Comparison of ENCODE assay signal across 10 cellular contexts in genomic region chr6:134826889-134827737, GRCh38.
A peak's percentile ranks its signal among the peaks of the same experiment; 100 is the strongest.
DNase-seq lines count a peak whose midpoint lies in the region; ATAC-seq and TF ChIP-seq lines count a peak whose summit lies in the region.
"Had no signal": no experiment of that assay in that cellular context is flagged by ENCODE, and none has a peak within 500 bp of the region (broad histone marks: within the 10 kb centered on the region; RNA-seq: fewer than 3 reads in every experiment).

No MANE protein-coding gene starts in this region.

- TF ChIP-seq EP300 in sigmoid colon (IDR thresholded peaks at IDR 0.05): peak in 2 of 4 donors; percentile 12 to 35

- 92 to 96% methylated on average over 3 of the region's 3 CpGs for WGBS in sigmoid colon, 2 donors
- WGBS in testis, 2 donors: 89 to 99% methylated on average over 3 of the region's 3 CpGs

- in situ Hi-C loops in SK-MEL-5 (cut with HindIII; ENCODE audit: low pct_unique_long_range_greater_than_20kb, low sequenced_read_pairs) (no loop called here), ACHN (cut with HindIII; ENCODE audit: low pct_ligation_motif_present, low pct_unique_long_range_greater_than_20kb, low sequenced_read_pairs) (no loop called here)

- no peak overlapping the region for H3K4me3 ChIP-seq in GM12864 (ENCODE audit: low read depth, low read length)
- no peak overlapping the region for H3K4me3 ChIP-seq in foreskin fibroblast (ENCODE audit: low read depth in 1 of 2, low read length in 2 of 2)
- H3K4me3 ChIP-seq in sigmoid colon: no peak overlapping the region
- H3K4me3 ChIP-seq in testis: no peak overlapping the region
- H3K4me3 ChIP-seq: vagina had no signal

- no peak for TF ChIP-seq POLR2A in sigmoid colon (IDR thresholded peaks at IDR 0.05)
- no peak for TF ChIP-seq POLR2A in testis (IDR thresholded peaks at IDR 0.05)

- intact Hi-C loops in sigmoid colon (cut with DNase I): no loop called here
- intact Hi-C loops in testis (cut with DNase I; ENCODE audit: low total_unique reads): no loop called here

- TF ChIP-seq CTCF in GM12864 (IDR thresholded peaks at IDR 0.05; ENCODE audit: low read depth, low read length, missing control alignments) (no peak), foreskin fibroblast (IDR thresholded peaks at IDR 0.05; ENCODE audit: low read depth, low read length) (no peak), sigmoid colon (IDR thresholded peaks at IDR 0.05) (peak in 1 of 4 experiments; percentile 7), testis (IDR thresholded peaks at IDR 0.05) (no peak)

- DNase-seq in GM12864 (ENCODE audit: low read depth): peak; percentile 24
- DNase-seq in SK-MEL-5 (ENCODE audit: low read depth, low spot score): peak; percentile 88
- DNase-seq in foreskin fibroblast: peak; percentile 78 to 95
- peak; percentile 89 for DNase-seq in sigmoid colon
- DNase-seq in testis: no peak
- no peak for DNase-seq in ACHN
- DNase-seq in NOMO-1 treated with dmso at 0.1 percent for 144 hours (lab: John Stamatoyannopoulos, UW; ENCODE audit: unreplicated experiment): no peak
- DNase-seq: stimulated activated CD4-positive, alpha-beta T cell treated with anti-CD3 and anti-CD28 coated beads, Interleukin-12 subunit alpha, Interleukin-12 subunit beta, amount 100 ng/mL, for 4 hours had no signal

- peaks cover 0 to 19% (median 7%) of the 10 kb centered on the region in 4 donors for H3K4me1 ChIP-seq in sigmoid colon
- H3K4me1 ChIP-seq in testis: no peaks in the 10 kb centered on the region

- H3K27me3 ChIP-seq in sigmoid colon (no peaks in the 10 kb centered on the region), testis (no peaks in the 10 kb centered on the region)
- H3K27me3 ChIP-seq: vagina had no signal

- H3K9me3 ChIP-seq in sigmoid colon (no peaks in the 10 kb centered on the region), testis (no peaks in the 10 kb centered on the region)
- H3K9me3 ChIP-seq: vagina had no signal

- no peak for ATAC-seq in GM19324 (IDR thresholded peaks at IDR 0.05; ENCODE audit: low FRiP score, unreplicated experiment)

- H3K27ac ChIP-seq in sigmoid colon (peak overlapping the region in 1 of 4 donors; percentile 25), testis (no peak overlapping the region)

- H3K36me3 ChIP-seq in sigmoid colon: no peaks in the 10 kb centered on the region
- no peaks in the 10 kb centered on the region for H3K36me3 ChIP-seq in testis (ENCODE audit: low read depth, missing control alignments)
- H3K36me3 ChIP-seq: vagina had no signal

Comparison
In these comparisons a context has a peak if more than half of its experiments do, and no peak if none do; other contexts are left out.
1. DNase-seq: peak in GM12864 (single experiment), SK-MEL-5 (single experiment), foreskin fibroblast (2 of 2) and sigmoid colon (single experiment); none in testis (single experiment), ACHN (single experiment) and NOMO-1 treated with dmso at 0.1 percent for 144 hours (single experiment).